13 cellular contexts compared by ENCODE assay signal in genomic region chr18:3029215-3029972, GRCh38. TPM values are rescaled to one million over a fixed set of nuclear protein-coding genes. Genes with fewer than 3 reads are reported as not detected.
A peak's percentile ranks its signal among the peaks of the same experiment; 100 is the strongest.
DNase-seq lines count a peak whose midpoint lies in the region; FAIRE-seq and TF ChIP-seq lines count a peak whose summit lies in the region.
"Had no signal": no experiment of that assay in that cellular context is flagged by ENCODE, and none has a peak within 500 bp of the region (broad histone marks: within the 10 kb centered on the region; RNA-seq: fewer than 3 reads in every experiment).

No MANE protein-coding gene starts in this region.

- no peak for TF ChIP-seq CTCF in Loucy (conservative IDR thresholded peaks at IDR 0.05; ENCODE audit: low read length)
- TF ChIP-seq CTCF in chondrocyte (IDR thresholded peaks at IDR 0.05) = no peak
- no peak for TF ChIP-seq CTCF in GM13976 (IDR thresholded peaks at IDR 0.05; ENCODE audit: borderline replicate concordance, control extremely low read depth, extremely low read depth, insufficient read depth, missing control alignments)

- H3K9me3 Mint-ChIP-seq in chondrocyte (ENCODE audit: low read depth) = no peaks in the 10 kb centered on the region

- H3K9me3 ChIP-seq in Loucy (ENCODE audit: insufficient read depth, low read depth, low read length) (no peaks in the 10 kb centered on the region), small intestine (ENCODE audit: control insufficient read depth, low read depth) (no peaks in the 10 kb centered on the region)

- no peaks in the 10 kb centered on the region for H3K9me2 ChIP-seq in Loucy (replicated peaks; ENCODE audit: low read depth, low read length)

- peak overlapping the region; percentile 9; the same call in 1 of the 2 replicates for H2AFZ ChIP-seq in Loucy (ENCODE audit: low read length)

- 13 to 33% (median 26%) methylated on average over 12 of the region's 12 CpGs for WGBS in small intestine, 3 donors

- H3K4me1 ChIP-seq in Loucy (ENCODE audit: insufficient read depth, low read length, poor library complexity, severe bottlenecking) = no peaks in the 10 kb centered on the region
- H3K4me1 ChIP-seq in small intestine (ENCODE audit: control insufficient read depth in 2 of 2, insufficient read depth in 1 of 2, low read depth in 1 of 2, low read length in 1 of 2) = peaks cover 3 to 5% of the 10 kb centered on the region in 2 donors

- no peaks in the 10 kb centered on the region for H3K27me3 Mint-ChIP-seq in chondrocyte (ENCODE audit: low read depth)

- no peak overlapping the region for H3K9ac ChIP-seq in Loucy (ENCODE audit: low read depth, low read length, poor library complexity, severe bottlenecking)

- no peaks in the 10 kb centered on the region for H3K36me3 ChIP-seq in Loucy (ENCODE audit: insufficient read depth, low read length)
- no peaks in the 10 kb centered on the region for H3K36me3 ChIP-seq in small intestine (ENCODE audit: control insufficient read depth in 2 of 2, insufficient read depth in 2 of 2, low read length in 2 of 2)

- H3K4me3 ChIP-seq in Loucy (ENCODE audit: low read length, poor library complexity, severe bottlenecking) (no peak overlapping the region), small intestine (ENCODE audit: low read depth in 1 of 2, low read length in 2 of 2) (no peak overlapping the region)

- H3K36me3 Mint-ChIP-seq in chondrocyte (ENCODE audit: low read depth) = no peaks in the 10 kb centered on the region

- peak overlapping the region; percentile 14 to 21 for H3K27ac ChIP-seq in small intestine (ENCODE audit: low read depth in 1 of 2, low read length in 1 of 2)

- H3K4me2 ChIP-seq in Loucy (ENCODE audit: low read depth, low read length, poor library complexity, severe bottlenecking) = no peak overlapping the region

- H3K4me1 Mint-ChIP-seq in chondrocyte (ENCODE audit: low read depth) = peaks cover 15% of the 10 kb centered on the region

- FAIRE-seq in small intestine (lab: Jason Lieb, UNC) = no peak

- in situ Hi-C loops in GM13976 (cut with MboI; ENCODE audit: low sequenced_read_pairs, unreplicated experiment) = no loop called here

- no peaks in the 10 kb centered on the region for H4K20me1 ChIP-seq in Loucy (ENCODE audit: insufficient read depth, low read length, poor library complexity, severe bottlenecking)

- DNase-seq in chondrocyte (ENCODE audit: low spot score) = no peak
- DNase-seq in left kidney (ENCODE audit: low read depth, low spot score) = peak; percentile 63
- peak; percentile 74 for DNase-seq in small intestine
- DNase-seq in activated CD8-positive, alpha-beta memory T cell treated with anti-CD3 and anti-CD28 coated beads, Interleukin-2, amount 50 U/mL, for 48 hours = no peak
- no peak for DNase-seq in GM13976 (ENCODE audit: low spot score)
- DNase-seq in NK-92 treated with Interleukin-12 subunit alpha and Interleukin-12 subunit beta, amount 100 ng/mL, for 24 hours (lab: John Stamatoyannopoulos, UW) = no peak
- no peak for DNase-seq in C1 segment of cervical spinal cord (lab: John Stamatoyannopoulos, UW)
- DNase-seq: activated CD4-positive, alpha-beta T cell treated with anti-CD3 and anti-CD28 coated beads for 4 hours; activated naive CD4-positive, alpha-beta T cell treated with anti-CD3 and anti-CD28 coated beads, Interleukin-2, amount 50 U/mL, for 16 hours; effector CD8-positive, alpha-beta T cell; nucleus accumbens; SHP77 had no signal

- no peaks in the 10 kb centered on the region for H3K79me2 ChIP-seq in Loucy (ENCODE audit: insufficient read depth, low read length)

- peak overlapping the region; percentile 43 for H3K4me3 Mint-ChIP-seq in chondrocyte (ENCODE audit: unreplicated experiment)

- H3K27ac Mint-ChIP-seq in chondrocyte (ENCODE audit: unreplicated experiment) = peak overlapping the region; percentile 94

- no peaks in the 10 kb centered on the region for H3F3A ChIP-seq in Loucy (ENCODE audit: low read depth)

- H3K27me3 ChIP-seq in Loucy (ENCODE audit: insufficient read depth, low read length, poor library complexity, severe bottlenecking) = no peaks in the 10 kb centered on the region
- no peaks in the 10 kb centered on the region for H3K27me3 ChIP-seq in small intestine (ENCODE audit: control insufficient read depth in 2 of 2, insufficient read depth in 2 of 2, low read length in 2 of 2)

RNA-seq across cellular contexts. Expression of gene LPIN2, which starts 16.4 kb away (rescaled TPM):
- 30.3 to 38.7 TPM (median 38.6 TPM) in 3 replicates for total RNA-seq in chondrocyte
- 10 to 100 TPM; 20.0 to 91.5 (median 63.0) TPM for polyA plus RNA-seq in small intestine

Comparison
In these comparisons a context has a peak if more than half of its experiments do, and no peak if none do; other contexts are left out.
1. DNase-seq: peak in left kidney (single experiment) and small intestine (single experiment); none in chondrocyte (single experiment), activated CD8-positive, alpha-beta memory T cell treated with anti-CD3 and anti-CD28 coated beads, Interleukin-2, amount 50 U/mL, for 48 hours (single experiment), GM13976 (single experiment), NK-92 treated with Interleukin-12 subunit alpha and Interleukin-12 subunit beta, amount 100 ng/mL, for 24 hours (single experiment) and C1 segment of cervical spinal cord (0 of 14).